1 cellular context compared by ENCODE assay signal in the genomic region with DNA sequence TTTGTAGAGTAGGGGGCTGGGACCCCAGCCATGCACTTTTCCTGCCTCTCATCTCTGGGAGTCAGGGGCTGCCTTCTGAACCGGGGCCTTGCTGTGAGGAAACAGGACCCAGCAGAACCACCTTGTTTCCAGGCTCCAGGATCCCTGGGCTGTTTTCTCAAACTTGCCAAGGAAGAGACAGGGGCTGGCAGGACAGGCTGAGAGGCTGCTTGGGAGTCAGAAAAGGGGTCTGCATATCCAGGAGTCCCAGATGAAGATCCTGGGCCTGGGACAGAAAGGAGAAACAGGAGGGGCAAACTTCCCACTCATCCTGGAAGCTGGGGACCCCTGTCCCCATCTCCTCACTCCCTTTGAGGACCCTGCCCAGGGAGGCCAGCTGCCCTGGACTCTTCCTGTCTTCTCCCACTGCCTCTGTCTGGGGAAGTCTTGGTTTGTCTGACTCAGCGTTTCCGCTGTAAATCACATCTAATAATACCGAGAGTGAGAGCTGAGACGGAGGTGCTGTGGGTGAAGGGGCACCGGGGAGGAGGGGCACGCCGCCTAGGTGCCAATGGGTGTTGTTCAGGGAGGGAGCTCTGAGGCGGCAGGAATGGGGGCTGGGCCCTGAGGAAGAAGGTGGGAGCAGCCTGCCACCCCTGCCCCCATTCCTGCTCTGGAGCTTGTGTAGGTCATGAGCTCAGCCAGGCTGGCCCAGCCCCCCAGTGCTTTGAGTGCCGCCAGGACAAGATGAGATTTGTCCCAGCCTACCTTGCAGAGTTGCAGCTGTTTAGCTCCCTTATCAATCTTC.
TF ChIP-seq lines count a peak whose summit lies in the region.

No MANE protein-coding gene starts in this region.

TF ChIP-seq in HepG2, 621 proteins besides CTCF, POLR2A, EP300 and RAD21 (continued from another document):
- TF ChIP-seq, protein P1, sequence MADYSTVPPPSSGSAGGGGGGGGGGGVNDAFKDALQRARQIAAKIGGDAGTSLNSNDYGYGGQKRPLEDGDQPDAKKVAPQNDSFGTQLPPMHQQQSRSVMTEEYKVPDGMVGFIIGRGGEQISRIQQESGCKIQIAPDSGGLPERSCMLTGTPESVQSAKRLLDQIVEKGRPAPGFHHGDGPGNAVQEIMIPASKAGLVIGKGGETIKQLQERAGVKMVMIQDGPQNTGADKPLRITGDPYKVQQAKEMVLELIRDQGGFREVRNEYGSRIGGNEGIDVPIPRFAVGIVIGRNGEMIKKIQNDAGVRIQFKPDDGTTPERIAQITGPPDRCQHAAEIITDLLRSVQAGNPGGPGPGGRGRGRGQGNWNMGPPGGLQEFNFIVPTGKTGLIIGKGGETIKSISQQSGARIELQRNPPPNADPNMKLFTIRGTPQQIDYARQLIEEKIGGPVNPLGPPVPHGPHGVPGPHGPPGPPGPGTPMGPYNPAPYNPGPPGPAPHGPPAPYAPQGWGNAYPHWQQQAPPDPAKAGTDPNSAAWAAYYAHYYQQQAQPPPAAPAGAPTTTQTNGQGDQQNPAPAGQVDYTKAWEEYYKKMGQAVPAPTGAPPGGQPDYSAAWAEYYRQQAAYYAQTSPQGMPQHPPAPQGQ (CRISPR knock-in tag; IDR thresholded peaks at IDR 0.05; ENCODE audit: borderline replicate concordance): no peak
- TF ChIP-seq ZSCAN29 (CRISPR knock-in tag; conservative IDR thresholded peaks at IDR 0.05) (no peak), CREB1 (IDR thresholded peaks at IDR 0.05) (no peak), CREB1 (CRISPR knock-in tag; IDR thresholded peaks at IDR 0.05) (no peak), EED (CRISPR knock-in tag; IDR thresholded peaks at IDR 0.05) (no peak), HOXA7 (CRISPR knock-in tag; IDR thresholded peaks at IDR 0.05) (no peak), JUNB (CRISPR knock-in tag; IDR thresholded peaks at IDR 0.05; ENCODE audit: borderline replicate concordance) (no peak), MAFF (IDR thresholded peaks at IDR 0.05; ENCODE audit: low read depth, low read length) (peak; percentile 85), ZNF383 (CRISPR knock-in tag; IDR thresholded peaks at IDR 0.05; ENCODE audit: borderline replicate concordance) (no peak), SRSF4 (IDR thresholded peaks at IDR 0.05; ENCODE audit: low read depth, low read length, poor library complexity, severe bottlenecking) (no peak), MAFK (conservative IDR thresholded peaks at IDR 0.05 in 1 of 2, IDR thresholded peaks at IDR 0.05 in 1 of 2; ENCODE audit: low read length in 2 of 2) (peak; percentile 83 to 93)
- TF ChIP-seq, protein P2, sequence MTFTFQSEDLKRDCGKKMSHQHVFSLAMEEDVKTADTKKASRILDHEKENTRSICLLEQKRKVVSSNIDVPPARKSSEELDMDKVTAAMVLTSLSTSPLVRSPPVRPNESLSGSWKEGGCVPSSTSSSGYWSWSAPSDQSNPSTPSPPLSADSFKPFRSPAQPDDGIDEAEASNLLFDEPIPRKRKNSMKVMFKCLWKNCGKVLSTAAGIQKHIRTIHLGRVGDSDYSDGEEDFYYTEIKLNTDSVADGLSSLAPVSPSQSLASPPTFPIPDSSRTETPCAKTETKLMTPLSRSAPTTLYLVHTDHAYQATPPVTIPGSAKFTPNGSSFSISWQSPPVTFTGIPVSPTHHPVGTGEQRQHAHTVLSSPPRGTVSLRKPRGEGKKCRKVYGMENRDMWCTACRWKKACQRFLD (CRISPR knock-in tag; IDR thresholded peaks at IDR 0.05; ENCODE audit: borderline replicate concordance): no peak
